ENCODE assay signal across 1 cellular context in the genomic region with DNA sequence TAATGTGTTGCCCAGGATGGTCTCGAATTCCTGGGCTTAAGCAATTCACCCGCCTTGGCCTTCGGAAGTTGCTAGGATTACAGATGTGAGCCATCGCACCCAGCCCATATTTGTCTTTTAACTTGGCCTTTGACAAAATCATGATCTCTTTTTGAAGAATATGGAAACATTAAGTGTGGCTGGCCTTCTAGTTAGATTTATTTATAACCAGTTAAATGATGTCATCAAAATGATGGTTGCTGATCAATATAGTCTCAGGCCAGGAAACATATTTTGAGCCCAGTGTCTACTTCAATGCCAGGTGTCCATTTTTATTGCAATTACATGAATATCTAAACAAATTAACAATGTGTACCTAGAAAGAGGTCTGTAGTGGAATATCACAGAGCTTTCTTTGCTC.
TF ChIP-seq lines count a peak whose summit lies in the region.

No MANE protein-coding gene starts in this region.

TF ChIP-seq in HepG2, 621 proteins besides CTCF, POLR2A, EP300 and RAD21 (continued from another document):
- TF ChIP-seq, protein P1, sequence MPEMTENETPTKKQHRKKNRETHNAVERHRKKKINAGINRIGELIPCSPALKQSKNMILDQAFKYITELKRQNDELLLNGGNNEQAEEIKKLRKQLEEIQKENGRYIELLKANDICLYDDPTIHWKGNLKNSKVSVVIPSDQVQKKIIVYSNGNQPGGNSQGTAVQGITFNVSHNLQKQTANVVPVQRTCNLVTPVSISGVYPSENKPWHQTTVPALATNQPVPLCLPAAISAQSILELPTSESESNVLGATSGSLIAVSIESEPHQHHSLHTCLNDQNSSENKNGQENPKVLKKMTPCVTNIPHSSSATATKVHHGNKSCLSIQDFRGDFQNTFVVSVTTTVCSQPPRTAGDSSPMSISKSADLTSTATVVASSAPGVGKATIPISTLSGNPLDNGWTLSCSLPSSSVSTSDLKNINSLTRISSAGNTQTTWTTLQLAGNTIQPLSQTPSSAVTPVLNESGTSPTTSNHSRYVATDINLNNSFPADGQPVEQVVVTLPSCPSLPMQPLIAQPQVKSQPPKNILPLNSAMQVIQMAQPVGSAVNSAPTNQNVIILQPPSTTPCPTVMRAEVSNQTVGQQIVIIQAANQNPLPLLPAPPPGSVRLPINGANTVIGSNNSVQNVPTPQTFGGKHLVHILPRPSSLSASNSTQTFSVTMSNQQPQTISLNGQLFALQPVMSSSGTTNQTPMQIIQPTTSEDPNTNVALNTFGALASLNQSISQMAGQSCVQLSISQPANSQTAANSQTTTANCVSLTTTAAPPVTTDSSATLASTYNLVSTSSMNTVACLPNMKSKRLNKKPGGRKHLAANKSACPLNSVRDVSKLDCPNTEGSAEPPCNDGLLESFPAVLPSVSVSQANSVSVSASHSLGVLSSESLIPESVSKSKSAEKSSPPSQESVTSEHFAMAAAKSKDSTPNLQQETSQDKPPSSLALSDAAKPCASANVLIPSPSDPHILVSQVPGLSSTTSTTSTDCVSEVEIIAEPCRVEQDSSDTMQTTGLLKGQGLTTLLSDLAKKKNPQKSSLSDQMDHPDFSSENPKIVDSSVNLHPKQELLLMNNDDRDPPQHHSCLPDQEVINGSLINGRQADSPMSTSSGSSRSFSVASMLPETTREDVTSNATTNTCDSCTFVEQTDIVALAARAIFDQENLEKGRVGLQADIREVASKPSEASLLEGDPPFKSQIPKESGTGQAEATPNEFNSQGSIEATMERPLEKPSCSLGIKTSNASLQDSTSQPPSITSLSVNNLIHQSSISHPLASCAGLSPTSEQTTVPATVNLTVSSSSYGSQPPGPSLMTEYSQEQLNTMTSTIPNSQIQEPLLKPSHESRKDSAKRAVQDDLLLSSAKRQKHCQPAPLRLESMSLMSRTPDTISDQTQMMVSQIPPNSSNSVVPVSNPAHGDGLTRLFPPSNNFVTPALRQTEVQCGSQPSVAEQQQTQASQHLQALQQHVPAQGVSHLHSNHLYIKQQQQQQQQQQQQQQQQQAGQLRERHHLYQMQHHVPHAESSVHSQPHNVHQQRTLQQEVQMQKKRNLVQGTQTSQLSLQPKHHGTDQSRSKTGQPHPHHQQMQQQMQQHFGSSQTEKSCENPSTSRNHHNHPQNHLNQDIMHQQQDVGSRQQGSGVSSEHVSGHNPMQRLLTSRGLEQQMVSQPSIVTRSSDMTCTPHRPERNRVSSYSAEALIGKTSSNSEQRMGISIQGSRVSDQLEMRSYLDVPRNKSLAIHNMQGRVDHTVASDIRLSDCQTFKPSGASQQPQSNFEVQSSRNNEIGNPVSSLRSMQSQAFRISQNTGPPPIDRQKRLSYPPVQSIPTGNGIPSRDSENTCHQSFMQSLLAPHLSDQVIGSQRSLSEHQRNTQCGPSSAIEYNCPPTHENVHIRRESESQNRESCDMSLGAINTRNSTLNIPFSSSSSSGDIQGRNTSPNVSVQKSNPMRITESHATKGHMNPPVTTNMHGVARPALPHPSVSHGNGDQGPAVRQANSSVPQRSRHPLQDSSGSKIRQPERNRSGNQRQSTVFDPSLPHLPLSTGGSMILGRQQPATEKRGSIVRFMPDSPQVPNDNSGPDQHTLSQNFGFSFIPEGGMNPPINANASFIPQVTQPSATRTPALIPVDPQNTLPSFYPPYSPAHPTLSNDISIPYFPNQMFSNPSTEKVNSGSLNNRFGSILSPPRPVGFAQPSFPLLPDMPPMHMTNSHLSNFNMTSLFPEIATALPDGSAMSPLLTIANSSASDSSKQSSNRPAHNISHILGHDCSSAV (CRISPR knock-in tag; IDR thresholded peaks at IDR 0.05; ENCODE audit: borderline replicate concordance), result no peak
- TF ChIP-seq RAD51 (IDR thresholded peaks at IDR 0.05; ENCODE audit: borderline replicate concordance), result no peak
